ENCODE assay signal across 13 cellular contexts in genomic region chr17:28426081-28426519, GRCh38. TPM values are rescaled to one million over a fixed set of nuclear protein-coding genes. Genes with fewer than 3 reads are reported as not detected.
A peak's percentile ranks its signal among the peaks of the same experiment; 100 is the strongest.
DNase-seq lines count a peak whose midpoint lies in the region; ATAC-seq and TF ChIP-seq lines count a peak whose summit lies in the region.
"Had no signal": no experiment of that assay in that cellular context is flagged by ENCODE, and none has a peak within 500 bp of the region (broad histone marks: within the 10 kb centered on the region; RNA-seq: fewer than 3 reads in every experiment).

No MANE protein-coding gene starts in this region.

- DNase-seq in right cardiac atrium, result no peak
- no peak for DNase-seq in left cardiac atrium
- DNase-seq in Peyer's patch, result peak in 2 of 3 donors; percentile 57 to 62
- no peak for DNase-seq in foreskin fibroblast
- no peak for DNase-seq in hippocampal formation (lab: John Stamatoyannopoulos, UW)
- no peak for DNase-seq in NOMO-1 treated with dmso at 0.1 percent for 144 hours (lab: John Stamatoyannopoulos, UW; ENCODE audit: unreplicated experiment)
- DNase-seq in OCI-M2 (lab: John Stamatoyannopoulos, UW; ENCODE audit: unreplicated experiment), result no peak
- DNase-seq: caudate nucleus; GOT3; NCI-H1694 treated with DMSO at 0.1 percent for 48 hours; stimulated activated CD4-positive, alpha-beta T cell treated with anti-CD3 and anti-CD28 coated beads, Interleukin-2, amount 100 ng/mL, for 48 hours had no signal

- no peaks in the 10 kb centered on the region for H3K9me3 ChIP-seq in right cardiac atrium (ENCODE audit: control insufficient read depth, low read length)
- H3K9me3 ChIP-seq in Peyer's patch, result no peaks in the 10 kb centered on the region

- peak in 4 of 6 experiments; percentile 10 to 55 (median 46) for TF ChIP-seq CTCF in Peyer's patch (IDR thresholded peaks at IDR 0.05)
- peak; percentile 21 for TF ChIP-seq CTCF in foreskin fibroblast (IDR thresholded peaks at IDR 0.05; ENCODE audit: low read depth, low read length)

- intact Hi-C loops in right cardiac atrium (cut with DNase I) (loop anchor here in 1 of 4 donors (10.0 kb wide), 1 partner anchor 59 kb away; no protein-coding TSS in a partner anchor), left cardiac atrium (cut with DNase I) (no loop called here)

- H3K27ac ChIP-seq in right cardiac atrium (ENCODE audit: low read length) (no peak overlapping the region), Peyer's patch (no peak overlapping the region)

- WGBS in right cardiac atrium, result 78% methylated on average over 9 of the region's 9 CpGs

- no peaks in the 10 kb centered on the region for H3K36me3 ChIP-seq in Peyer's patch

- no peak overlapping the region for H3K4me3 ChIP-seq in right cardiac atrium (ENCODE audit: low read length)
- no peak overlapping the region for H3K4me3 ChIP-seq in Peyer's patch
- H3K4me3 ChIP-seq in foreskin fibroblast (ENCODE audit: low read depth in 1 of 2, low read length in 2 of 2), result no peak overlapping the region
- H3K4me3 ChIP-seq: lung had no signal

- H3K4me1 ChIP-seq in right cardiac atrium (ENCODE audit: control insufficient read depth, insufficient read depth, low read length) (no peaks in the 10 kb centered on the region), Peyer's patch (no peaks in the 10 kb centered on the region)

- no peak for TF ChIP-seq POLR2A in Peyer's patch (IDR thresholded peaks at IDR 0.05)

- ATAC-seq in right cardiac atrium, result peak; percentile 23 to 26
- ATAC-seq in left cardiac atrium, result no peak
- ATAC-seq in HG03342 (IDR thresholded peaks at IDR 0.05; ENCODE audit: unreplicated experiment), result no peak

- H3K27me3 ChIP-seq in right cardiac atrium (ENCODE audit: control insufficient read depth, insufficient read depth) (no peaks in the 10 kb centered on the region), Peyer's patch (no peaks in the 10 kb centered on the region)

RNA-seq across cellular contexts. Expression of gene SLC46A1, which starts 20.1 kb away (rescaled TPM):
- total RNA-seq in right cardiac atrium, result 1 to 10 TPM; 5.3 to 9.2 (median 7.6) TPM
- polyA plus RNA-seq in right cardiac atrium, result 3.0 TPM
- 1 to 10 TPM; 7.0 to 9.9 TPM for total RNA-seq in left cardiac atrium
- total RNA-seq in Peyer's patch, result 10 to 100 TPM in 2 of 4 donors, 1 to 10 TPM in 2; 2.5 to 92.6 (median 15.5) TPM

RNA-seq across cellular contexts. Expression of gene SLC13A2, which starts 47.3 kb away (rescaled TPM):
- total RNA-seq in right cardiac atrium (not detected), left cardiac atrium (not detected), Peyer's patch (100 to 1,000 TPM in 3 of 4 donors, 10 to 100 TPM in 1; 11.6 to 612 (median 544) TPM)
- polyA plus RNA-seq in right cardiac atrium, result not detected

RNA-seq across cellular contexts. Expression of gene SARM1, which starts 54.6 kb away (rescaled TPM):
- total RNA-seq in right cardiac atrium, result 1 to 10 TPM; 5.8 to 8.9 (median 7.1) TPM
- polyA plus RNA-seq in right cardiac atrium, result 4.0 TPM
- 10 to 100 TPM in 1 of 2 donors, 1 to 10 TPM in 1; 6.1 to 10.3 TPM for total RNA-seq in left cardiac atrium
- 10 to 100 TPM; 12.8 to 37.6 (median 24.6) TPM for total RNA-seq in Peyer's patch

RNA-seq across cellular contexts. Expression of gene VTN, which starts 56.0 kb away (rescaled TPM):
- 10 to 100 TPM in 1 of 4 donors, 1 to 10 TPM in 3; 3.8 to 10.5 (median 4.1) TPM for total RNA-seq in right cardiac atrium
- 3.8 TPM for polyA plus RNA-seq in right cardiac atrium
- total RNA-seq in left cardiac atrium, result 10 to 100 TPM; 14.3 to 24.3 TPM
- under 1 TPM in 1 of 4 donors, not detected in 3; 0.57 TPM for total RNA-seq in Peyer's patch

Comparison
In these comparisons a context has a peak if more than half of its experiments do, and no peak if none do; other contexts are left out.
1. ATAC-seq: peak in right cardiac atrium (2 of 2); none in left cardiac atrium (0 of 2) and HG03342 (single experiment).
2. DNase-seq: peak in Peyer's patch (2 of 3); none in right cardiac atrium (0 of 3), left cardiac atrium (single experiment), foreskin fibroblast (0 of 2), hippocampal formation (0 of 2), NOMO-1 treated with dmso at 0.1 percent for 144 hours (single experiment) and OCI-M2 (single experiment).
3. RNA of gene SLC13A2, which starts 47.3 kb away (total RNA-seq): 11.6 to 612 TPM in Peyer's patch; not detected in right cardiac atrium and not detected in left cardiac atrium; every median in the first group is over 10 times any median in the second.